In the genomic region with DNA sequence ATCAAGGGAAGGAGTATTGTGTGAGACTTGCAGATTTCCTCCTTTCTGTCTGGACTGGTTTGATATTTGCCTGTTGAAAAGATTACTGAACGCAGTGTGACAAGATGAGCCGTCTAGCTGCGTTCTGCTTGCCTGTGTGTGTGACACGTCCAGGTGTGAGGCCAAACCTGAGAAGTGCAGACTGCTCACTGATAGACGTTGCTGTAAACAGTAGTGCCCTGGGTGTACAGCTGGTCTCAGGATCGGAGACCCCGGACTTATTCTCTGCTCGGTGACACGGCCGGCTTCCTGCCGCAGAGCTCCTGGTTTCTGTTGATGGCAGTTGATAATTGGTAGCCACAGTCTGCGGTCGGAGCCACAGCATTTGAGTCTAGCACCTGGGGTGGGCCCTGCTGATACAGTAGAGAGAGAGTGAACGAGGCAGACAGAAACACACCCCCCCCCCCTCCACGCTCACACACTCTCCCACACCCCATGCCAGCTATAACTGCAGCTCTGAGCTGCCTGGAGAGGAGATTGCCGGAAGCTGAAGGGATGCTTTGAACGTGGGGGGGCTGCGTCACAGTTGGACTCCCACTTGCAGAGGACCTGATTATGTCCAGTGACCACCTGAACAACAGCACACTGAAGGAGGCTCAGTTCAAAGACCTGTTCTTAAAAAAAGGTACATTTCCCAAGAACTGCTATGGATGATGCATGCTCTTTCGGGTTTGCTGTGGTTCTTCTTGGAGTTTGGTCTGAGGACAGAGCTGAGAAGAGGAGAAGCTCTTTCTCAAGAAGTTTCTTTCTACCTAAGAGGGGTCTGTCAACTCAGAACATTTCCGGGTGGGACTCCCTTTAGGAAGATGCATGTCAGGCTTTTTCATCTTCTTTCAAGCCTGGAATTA, we compare ENCODE assay signal across 8 cellular contexts.
A peak's percentile ranks its signal among the peaks of the same experiment; 100 is the strongest.
DNase-seq lines count a peak whose midpoint lies in the region; ATAC-seq and TF ChIP-seq lines count a peak whose summit lies in the region.

No MANE protein-coding gene starts in this region.

- H3K4me1 ChIP-seq in lung (ENCODE audit: control insufficient read depth in 2 of 2, insufficient read depth in 2 of 2, low read length in 2 of 2): peaks cover 7 to 16% of the 10 kb centered on the region in 2 donors

- peak overlapping the region in 1 of 2 donors; percentile 68 for H3K27ac ChIP-seq in lung (ENCODE audit: low read depth in 1 of 2, low read length in 1 of 2)

- peaks cover 0 to 2% of the 10 kb centered on the region in 2 donors for H3K9me3 ChIP-seq in lung (ENCODE audit: control insufficient read depth in 2 of 2, insufficient read depth in 1 of 2, low read length in 1 of 2)

- TF ChIP-seq CTCF in lung (IDR thresholded peaks at IDR 0.05; ENCODE audit: control extremely low read depth, extremely low read depth): no peak
- no peak for TF ChIP-seq CTCF in omental fat pad (IDR thresholded peaks at IDR 0.05)

- DNase-seq in activated naive CD8-positive, alpha-beta T cell treated with anti-CD3 and anti-CD28 coated beads, Interleukin-2, amount 50 U/mL, for 16 hours (ENCODE audit: low read depth, low spot score): peak; percentile 61
- DNase-seq in lung (ENCODE audit: low spot score) (no peak), HuH-7.5 (ENCODE audit: low spot score) (no peak), omental fat pad (ENCODE audit: low spot score) (no peak)
- DNase-seq in stimulated activated CD8-positive, alpha-beta memory T cell treated with anti-CD3 and anti-CD28 coated beads, Interleukin-2, amount 100 ng/mL, for 1 hour (ENCODE audit: low read depth in 2 of 2): peak; percentile 51 to 55

- 16 to 42% methylated on average over 20 of the region's 20 CpGs for WGBS in lung, 2 donors

- no peak overlapping the region for H3K4me3 ChIP-seq in lung

- peak; percentile 63 for ATAC-seq in GM18870 (IDR thresholded peaks at IDR 0.05; ENCODE audit: unreplicated experiment)
- ATAC-seq in HG03025 (IDR thresholded peaks at IDR 0.05; ENCODE audit: low FRiP score, unreplicated experiment): peak; percentile 72
- peak; percentile 10; the same call in 2 of the 3 replicates for ATAC-seq in SK-N-SH treated with all-trans-retinoic acid at 6 μM for 48 hours
- ATAC-seq in lung (ENCODE audit: insufficient read depth, low FRiP score): peak; percentile 13
- ATAC-seq in omental fat pad (ENCODE audit: low FRiP score): no peak

- no peaks in the 10 kb centered on the region for H3K36me3 ChIP-seq in lung (ENCODE audit: control insufficient read depth in 2 of 2, insufficient read depth in 2 of 2, low read length in 2 of 2)

- no peaks in the 10 kb centered on the region for H3K27me3 ChIP-seq in lung (ENCODE audit: control insufficient read depth, insufficient read depth)

TF ChIP-seq in SK-N-SH treated with all-trans-retinoic acid at 6 μM for 48 hours, 23 proteins besides CTCF, POLR2A, EP300 and RAD21:
- TF ChIP-seq ZFP30 (CRISPR knock-in tag; IDR thresholded peaks at IDR 0.05) (no peak), PPARA (CRISPR knock-in tag; IDR thresholded peaks at IDR 0.05; ENCODE audit: borderline replicate concordance) (no peak), ESRRG (CRISPR knock-in tag; IDR thresholded peaks at IDR 0.05) (no peak), ZC3H10 (CRISPR knock-in tag; IDR thresholded peaks at IDR 0.05) (no peak), TCF4 (CRISPR knock-in tag; IDR thresholded peaks at IDR 0.05; ENCODE audit: borderline replicate concordance) (no peak), ZNF8 (CRISPR knock-in tag; IDR thresholded peaks at IDR 0.05) (no peak), ISL1 (CRISPR knock-in tag; IDR thresholded peaks at IDR 0.05) (no peak)
- TF ChIP-seq, protein P1, sequence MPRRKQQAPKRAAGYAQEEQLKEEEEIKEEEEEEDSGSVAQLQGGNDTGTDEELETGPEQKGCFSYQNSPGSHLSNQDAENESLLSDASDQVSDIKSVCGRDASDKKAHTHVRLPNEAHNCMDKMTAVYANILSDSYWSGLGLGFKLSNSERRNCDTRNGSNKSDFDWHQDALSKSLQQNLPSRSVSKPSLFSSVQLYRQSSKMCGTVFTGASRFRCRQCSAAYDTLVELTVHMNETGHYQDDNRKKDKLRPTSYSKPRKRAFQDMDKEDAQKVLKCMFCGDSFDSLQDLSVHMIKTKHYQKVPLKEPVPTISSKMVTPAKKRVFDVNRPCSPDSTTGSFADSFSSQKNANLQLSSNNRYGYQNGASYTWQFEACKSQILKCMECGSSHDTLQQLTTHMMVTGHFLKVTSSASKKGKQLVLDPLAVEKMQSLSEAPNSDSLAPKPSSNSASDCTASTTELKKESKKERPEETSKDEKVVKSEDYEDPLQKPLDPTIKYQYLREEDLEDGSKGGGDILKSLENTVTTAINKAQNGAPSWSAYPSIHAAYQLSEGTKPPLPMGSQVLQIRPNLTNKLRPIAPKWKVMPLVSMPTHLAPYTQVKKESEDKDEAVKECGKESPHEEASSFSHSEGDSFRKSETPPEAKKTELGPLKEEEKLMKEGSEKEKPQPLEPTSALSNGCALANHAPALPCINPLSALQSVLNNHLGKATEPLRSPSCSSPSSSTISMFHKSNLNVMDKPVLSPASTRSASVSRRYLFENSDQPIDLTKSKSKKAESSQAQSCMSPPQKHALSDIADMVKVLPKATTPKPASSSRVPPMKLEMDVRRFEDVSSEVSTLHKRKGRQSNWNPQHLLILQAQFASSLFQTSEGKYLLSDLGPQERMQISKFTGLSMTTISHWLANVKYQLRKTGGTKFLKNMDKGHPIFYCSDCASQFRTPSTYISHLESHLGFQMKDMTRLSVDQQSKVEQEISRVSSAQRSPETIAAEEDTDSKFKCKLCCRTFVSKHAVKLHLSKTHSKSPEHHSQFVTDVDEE (CRISPR knock-in tag; IDR thresholded peaks at IDR 0.05): no peak

Comparison
In these comparisons a context has a peak if more than half of its experiments do, and no peak if none do; other contexts are left out.
1. DNase-seq: peak in activated naive CD8-positive, alpha-beta T cell treated with anti-CD3 and anti-CD28 coated beads, Interleukin-2, amount 50 U/mL, for 16 hours (single experiment) and stimulated activated CD8-positive, alpha-beta memory T cell treated with anti-CD3 and anti-CD28 coated beads, Interleukin-2, amount 100 ng/mL, for 1 hour (2 of 2); none in lung (single experiment), HuH-7.5 (single experiment) and omental fat pad (single experiment).